In genomic region chr12:124109760-124110159, GRCh38 we compare ENCODE assay signal across 10 cellular contexts.
DNase-seq lines count a peak whose midpoint lies in the region; ATAC-seq, FAIRE-seq and TF ChIP-seq lines count a peak whose summit lies in the region.
"Had no signal": no experiment of that assay in that cellular context is flagged by ENCODE, and none has a peak within 500 bp of the region (broad histone marks: within the 10 kb centered on the region; RNA-seq: fewer than 3 reads in every experiment).

No MANE protein-coding gene starts in this region.

- H3K23me2 ChIP-seq in H1 (ENCODE audit: low read depth, low read length) = no peaks in the 10 kb centered on the region

- 63% methylated on average over 3 of the region's 3 CpGs; no CpG with 5 or more reads in 1 of the 2 experiments for WGBS in H1 (ENCODE audit: extremely low coverage in 1 of 2, insufficient coverage in 1 of 2, insufficient read length in 1 of 2, insufficient replicate concordance in 2 of 2, low coverage in 1 of 2, low lambda C conversion rate in 2 of 2, missing lambda C conversion rate in 1 of 2), 2 experiments
- 73% methylated on average over 3 of the region's 3 CpGs for WGBS in suprapubic skin

- CTCF ChIA-PET in H1 (lab: Charles Lee; ENCODE audit: partially characterized antibody) = interaction anchor here (0.8 to 1.2 kb wide), 4 partner anchors 11 to 164 kb away, joined by 3 to 4 read pairs (median 3); no protein-coding TSS in a partner anchor

- H2BK5ac ChIP-seq in H1 (ENCODE audit: low read depth, low read length) = no peak overlapping the region

- H3K79me2 ChIP-seq in H1 (ENCODE audit: control insufficient read depth in 1 of 2, insufficient read depth in 2 of 2, low read length in 2 of 2) = no peaks in the 10 kb centered on the region

- no peak overlapping the region for H3K56ac ChIP-seq in H1 (replicated peaks; ENCODE audit: insufficient read length, low read depth, low read length)

- TF ChIP-seq POLR2A in H1 (IDR thresholded peaks at IDR 0.05; ENCODE audit: control extremely low read depth in 1 of 2, low read depth in 2 of 2, low read length in 2 of 2) (no peak), suprapubic skin (IDR thresholded peaks at IDR 0.05) (no peak)

- ATAC-seq in GM19395 (IDR thresholded peaks at IDR 0.05; ENCODE audit: unreplicated experiment) = no peak

- H4K8ac ChIP-seq in H1 (ENCODE audit: extremely low read depth, insufficient read depth, low read length) = no peak overlapping the region

- H2BK20ac ChIP-seq in H1 (ENCODE audit: low read length) = 0 out of 2 replicates have a peak overlapping the region, but pooled peaks have one; percentile 50

- H3K14ac ChIP-seq in H1 (ENCODE audit: insufficient read length) = no peak overlapping the region

- no peak overlapping the region for H2BK15ac ChIP-seq in H1 (ENCODE audit: low read length)

- no peak overlapping the region for H4K5ac ChIP-seq in H1 (ENCODE audit: insufficient read length, low read depth, low read length)

- H4K20me1 ChIP-seq in H1 (replicated peaks in 1 of 2; ENCODE audit: control insufficient read depth in 1 of 2, insufficient read depth in 2 of 2, low read length in 2 of 2) = no peaks in the 10 kb centered on the region

- H3K18ac ChIP-seq in H1 (ENCODE audit: extremely low read depth, low read length) = no peak overlapping the region

- no peaks in the 10 kb centered on the region for H3K79me1 ChIP-seq in H1 (ENCODE audit: low read depth, low read length)

- POLR2A ChIA-PET in H1 (lab: Charles Lee; ENCODE audit: partially characterized antibody) = interaction anchor here (0.6 to 1.6 kb wide), 3 partner anchors 10 to 37 kb away, joined by 3 to 5 read pairs (median 3); no protein-coding TSS in a partner anchor

- no peak overlapping the region for H3K23ac ChIP-seq in H1 (ENCODE audit: insufficient read length)

- TF ChIP-seq RAD21 in H1 (IDR thresholded peaks at IDR 0.05 in 1 of 2, conservative IDR thresholded peaks at IDR 0.05 in 1 of 2; ENCODE audit: low read depth in 2 of 2, low read length in 2 of 2) = no peak

- H2AFZ ChIP-seq in H1 (ENCODE audit: low read length) = 0 out of 2 replicates have a peak overlapping the region, but pooled peaks have one; percentile 75

- H2BK12ac ChIP-seq in H1 (ENCODE audit: low read depth, low read length) = no peak overlapping the region

- DNase-seq in AG20443 (ENCODE audit: low spot score) (peak; percentile 62), GM13976 (ENCODE audit: low spot score) (peak; percentile 58), NOMO-1 treated with dmso at 0.1 percent for 144 hours (lab: John Stamatoyannopoulos, UW; ENCODE audit: unreplicated experiment) (peak; percentile 48), H1 (ENCODE audit: low read depth in 1 of 2, low spot score in 2 of 2) (no peak), occipital lobe (lab: John Stamatoyannopoulos, UW) (no peak), suprapubic skin (ENCODE audit: low spot score in 2 of 2) (no peak), GDM1 (lab: John Stamatoyannopoulos, UW) (no peak)
- DNase-seq: cerebellar nuclear complex had no signal

- H3K9ac ChIP-seq in H1 (replicated peaks in 1 of 4; ENCODE audit: extremely low read depth in 1 of 4, low read depth in 3 of 4, low read length in 3 of 4) = no peak overlapping the region

- peak; percentile 80 for FAIRE-seq in H1 (lab: Jason Lieb, UNC)

- no peak overlapping the region for H3K27ac ChIP-seq in H1 (ENCODE audit: low read depth, low read length)
- H3K27ac ChIP-seq in suprapubic skin = no peak overlapping the region
- H3K27ac ChIP-seq: HL-60 had no signal

- H3K4me3 ChIP-seq in H1 (ENCODE audit: extremely low read depth in 1 of 4, insufficient read depth in 2 of 4, low read depth in 3 of 4, low read length in 4 of 4) (no peak overlapping the region), suprapubic skin (no peak overlapping the region)

- H3K4me2 ChIP-seq in H1 (ENCODE audit: insufficient read depth in 1 of 2, low read depth in 2 of 2, low read length in 2 of 2) = no peak overlapping the region

- no peak overlapping the region for H2AK5ac ChIP-seq in H1 (ENCODE audit: low read depth, low read length)

- no peak overlapping the region for H3K4ac ChIP-seq in H1 (replicated peaks; ENCODE audit: insufficient read length, low read depth, low read length)

- in situ Hi-C loops in GM13976 (cut with MboI; ENCODE audit: low sequenced_read_pairs, unreplicated experiment) = no loop called here

- no peak overlapping the region for H4K91ac ChIP-seq in H1 (replicated peaks; ENCODE audit: insufficient read length, low read length)

- H3K36me3 ChIP-seq in H1 (ENCODE audit: control insufficient read depth in 2 of 4, insufficient read depth in 4 of 4, low read length in 3 of 4) = no peaks in the 10 kb centered on the region
- H3K36me3 ChIP-seq in suprapubic skin = no peaks in the 10 kb centered on the region

- H3K4me1 ChIP-seq in H1 (replicated peaks in 1 of 4; ENCODE audit: control insufficient read depth in 3 of 4, insufficient read depth in 4 of 4, low read length in 3 of 4) (peaks cover 0 to 11% (median under 1%) of the 10 kb centered on the region in 4 experiments; a peak in 2 of 7 replicates), suprapubic skin (no peaks in the 10 kb centered on the region)

- H3K9me3 ChIP-seq in H1 (ENCODE audit: insufficient read depth in 2 of 2, low read depth in 1 of 2, low read length in 1 of 2) = peaks cover 5 to 9% of the 10 kb centered on the region in 2 experiments
- H3K9me3 ChIP-seq in suprapubic skin = no peaks in the 10 kb centered on the region

- H3K27me3 ChIP-seq in H1 (replicated peaks in 1 of 4; ENCODE audit: control insufficient read depth in 3 of 4, extremely low read depth in 1 of 4, insufficient read depth in 3 of 4, low read length in 3 of 4) (no peaks in the 10 kb centered on the region; a peak in 1 of 7 replicates), suprapubic skin (no peaks in the 10 kb centered on the region)

- TF ChIP-seq CTCF in GM13976 (IDR thresholded peaks at IDR 0.05; ENCODE audit: borderline replicate concordance, control extremely low read depth, extremely low read depth, insufficient read depth, missing control alignments) = no peak
- no peak for TF ChIP-seq CTCF in H1 (IDR thresholded peaks at IDR 0.05; ENCODE audit: control extremely low read depth in 1 of 3, insufficient read depth in 1 of 3, low read depth in 1 of 3, low read length in 3 of 3)
- no peak for TF ChIP-seq CTCF in suprapubic skin (IDR thresholded peaks at IDR 0.05)

- H2BK120ac ChIP-seq in H1 (replicated peaks; ENCODE audit: low read depth, low read length) = no peak overlapping the region

- TF ChIP-seq EP300 in H1 (IDR thresholded peaks at IDR 0.05; ENCODE audit: borderline replicate concordance in 1 of 2, low read depth in 2 of 2, low read length in 2 of 2) = no peak
- TF ChIP-seq EP300 in suprapubic skin (IDR thresholded peaks at IDR 0.05) = no peak

TF ChIP-seq in H1, 55 proteins besides CTCF, POLR2A, EP300 and RAD21:
- no peak for TF ChIP-seq NRF1 (IDR thresholded peaks at IDR 0.05; ENCODE audit: low read depth, low read length)
- TF ChIP-seq USF2 (IDR thresholded peaks at IDR 0.05; ENCODE audit: low read length) = peak; percentile 94
- peak; percentile 80; the same call in 1 of the 2 replicates for TF ChIP-seq SP1 (IDR thresholded peaks at IDR 0.05; ENCODE audit: low read depth, low read length)
- no peak for TF ChIP-seq CBX5 (IDR thresholded peaks at IDR 0.05; ENCODE audit: low read depth, low read length)
- peak; percentile 91 for TF ChIP-seq SIX5 (IDR thresholded peaks at IDR 0.05; ENCODE audit: low read depth, low read length)
- no peak for TF ChIP-seq KDM5A (IDR thresholded peaks at IDR 0.05; ENCODE audit: low read length)
- peak; percentile 66; the same call in 1 of the 2 replicates for TF ChIP-seq MAX (IDR thresholded peaks at IDR 0.05)
- no peak for TF ChIP-seq CHD1 (IDR thresholded peaks at IDR 0.05; ENCODE audit: low read depth, low read length)
- no peak for TF ChIP-seq TAF7 (optimal IDR thresholded peaks at IDR 0.05; ENCODE audit: borderline replicate concordance, low read depth, low read length)
- TF ChIP-seq E2F6 (IDR thresholded peaks at IDR 0.05) = peak; percentile 43; the same call in 1 of the 2 replicates
- no peak for TF ChIP-seq JUN (IDR thresholded peaks at IDR 0.05; ENCODE audit: low read depth, low read length)
- peak; percentile 82 for TF ChIP-seq ATF3 (IDR thresholded peaks at IDR 0.05; ENCODE audit: insufficient read depth, low read depth, low read length)
- peak; percentile 84 for TF ChIP-seq CHD2 (IDR thresholded peaks at IDR 0.05; ENCODE audit: low read length)

Comparison
In these comparisons a context has a peak if more than half of its experiments do, and no peak if none do; other contexts are left out.
1. DNase-seq: peak in AG20443 (single experiment), GM13976 (single experiment) and NOMO-1 treated with dmso at 0.1 percent for 144 hours (single experiment); none in H1 (0 of 2), occipital lobe (single experiment), suprapubic skin (0 of 2) and GDM1 (single experiment).